Comparison of ENCODE assay signal across 1 cellular context in the genomic region with DNA sequence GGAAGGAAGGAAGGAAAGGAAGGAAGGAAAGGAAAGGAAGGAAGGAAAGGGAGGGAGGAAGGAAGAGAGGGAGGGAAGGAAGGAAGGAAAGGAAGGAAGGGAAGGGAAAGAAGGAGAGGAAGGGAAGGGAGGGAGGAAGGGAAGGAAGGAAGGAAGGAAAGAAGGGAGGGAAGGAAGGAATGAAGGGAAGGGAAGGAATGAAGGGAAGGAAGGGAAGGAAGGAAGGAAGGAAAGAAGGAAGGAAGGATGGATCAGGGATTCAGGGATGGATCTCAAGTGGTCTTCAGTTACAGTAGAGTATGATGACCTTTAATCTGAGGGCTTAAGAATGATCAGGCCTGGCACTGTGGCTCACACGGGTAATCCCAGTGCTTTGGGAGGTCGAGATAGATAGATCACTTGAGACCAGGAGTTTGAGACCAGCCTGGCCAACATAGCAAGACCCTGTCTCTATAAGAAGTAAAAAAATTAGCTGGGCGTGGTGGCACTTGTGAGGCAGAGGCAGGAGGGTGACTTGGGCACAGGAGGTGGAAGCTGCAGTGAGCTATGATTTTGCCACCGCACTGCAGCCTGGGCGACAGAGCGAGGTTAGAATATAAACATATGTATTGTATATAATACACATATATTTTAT.
TF ChIP-seq lines count a peak whose summit lies in the region.

No MANE protein-coding gene starts in this region.

TF ChIP-seq in SK-N-SH, 30 proteins besides CTCF, POLR2A, EP300 and RAD21 (continued from another document):
- TF ChIP-seq, protein P1, sequence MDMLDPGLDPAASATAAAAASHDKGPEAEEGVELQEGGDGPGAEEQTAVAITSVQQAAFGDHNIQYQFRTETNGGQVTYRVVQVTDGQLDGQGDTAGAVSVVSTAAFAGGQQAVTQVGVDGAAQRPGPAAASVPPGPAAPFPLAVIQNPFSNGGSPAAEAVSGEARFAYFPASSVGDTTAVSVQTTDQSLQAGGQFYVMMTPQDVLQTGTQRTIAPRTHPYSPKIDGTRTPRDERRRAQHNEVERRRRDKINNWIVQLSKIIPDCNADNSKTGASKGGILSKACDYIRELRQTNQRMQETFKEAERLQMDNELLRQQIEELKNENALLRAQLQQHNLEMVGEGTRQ (IDR thresholded peaks at IDR 0.05; ENCODE audit: borderline replicate concordance, low read depth, low read length) = no peak
- TF ChIP-seq JUND (IDR thresholded peaks at IDR 0.05) (no peak), MEF2A (IDR thresholded peaks at IDR 0.05; ENCODE audit: borderline replicate concordance, low read depth) (no peak), RXRA (IDR thresholded peaks at IDR 0.05; ENCODE audit: borderline replicate concordance, low read depth) (no peak), EZH2phosphoT487 (IDR thresholded peaks at IDR 0.05; ENCODE audit: borderline replicate concordance, low read depth) (no peak), TEAD4 (IDR thresholded peaks at IDR 0.05; ENCODE audit: borderline replicate concordance, insufficient read depth) (no peak), FOXJ3 (CRISPR knock-in tag; IDR thresholded peaks at IDR 0.05) (no peak), YY1 (IDR thresholded peaks at IDR 0.05; ENCODE audit: low read depth) (no peak), TCF12 (IDR thresholded peaks at IDR 0.05) (no peak), FOSL2 (IDR thresholded peaks at IDR 0.05; ENCODE audit: borderline replicate concordance, low read depth) (no peak), CHD2 (IDR thresholded peaks at IDR 0.05; ENCODE audit: low read length, partially characterized antibody) (no peak)
- TF ChIP-seq, protein P2, sequence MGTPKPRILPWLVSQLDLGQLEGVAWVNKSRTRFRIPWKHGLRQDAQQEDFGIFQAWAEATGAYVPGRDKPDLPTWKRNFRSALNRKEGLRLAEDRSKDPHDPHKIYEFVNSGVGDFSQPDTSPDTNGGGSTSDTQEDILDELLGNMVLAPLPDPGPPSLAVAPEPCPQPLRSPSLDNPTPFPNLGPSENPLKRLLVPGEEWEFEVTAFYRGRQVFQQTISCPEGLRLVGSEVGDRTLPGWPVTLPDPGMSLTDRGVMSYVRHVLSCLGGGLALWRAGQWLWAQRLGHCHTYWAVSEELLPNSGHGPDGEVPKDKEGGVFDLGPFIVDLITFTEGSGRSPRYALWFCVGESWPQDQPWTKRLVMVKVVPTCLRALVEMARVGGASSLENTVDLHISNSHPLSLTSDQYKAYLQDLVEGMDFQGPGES (IDR thresholded peaks at IDR 0.05; ENCODE audit: low read depth, low read length) = no peak
